ENCODE assay signal across 1 cellular context in the genomic region with DNA sequence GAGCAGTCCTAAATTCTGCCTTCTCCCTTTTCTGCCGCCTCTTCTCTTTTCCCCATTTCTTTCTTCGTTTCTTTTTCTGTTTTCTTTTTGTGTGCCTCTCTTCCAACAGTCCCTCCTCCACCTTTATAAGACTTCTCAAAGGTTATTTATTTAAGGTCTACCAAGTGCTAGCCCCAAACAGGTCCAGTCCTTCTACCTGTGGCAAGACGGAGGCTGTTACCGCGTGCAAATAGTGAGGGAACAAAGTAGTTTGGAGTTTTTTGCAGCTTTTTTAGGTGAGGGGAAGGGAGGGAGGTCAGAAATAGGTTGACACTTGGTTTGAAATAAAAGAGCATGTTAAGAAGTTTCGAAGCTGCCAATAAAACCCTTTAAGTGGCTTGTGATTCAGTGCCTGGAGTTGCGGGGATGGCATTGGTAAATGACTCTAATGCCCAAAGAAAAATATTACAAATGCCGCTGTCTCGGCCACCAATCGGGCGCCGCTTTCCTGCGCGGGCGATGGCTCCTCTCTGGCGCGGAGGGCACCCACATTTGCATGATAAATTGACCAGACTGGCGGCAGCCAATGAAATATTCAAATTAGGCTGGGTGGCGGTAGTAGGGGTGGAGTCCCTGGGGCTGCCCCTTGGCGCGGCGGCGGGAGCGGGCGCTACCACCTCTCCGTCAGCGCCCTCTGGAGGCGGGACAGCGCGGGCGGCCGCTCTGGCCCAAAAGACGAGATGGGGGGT.
TF ChIP-seq lines count a peak whose summit lies in the region.

No MANE protein-coding gene starts in this region.

TF ChIP-seq in GM23338, 12 proteins besides CTCF, POLR2A, EP300 and RAD21 (continued from another document):
- TF ChIP-seq, protein P1, sequence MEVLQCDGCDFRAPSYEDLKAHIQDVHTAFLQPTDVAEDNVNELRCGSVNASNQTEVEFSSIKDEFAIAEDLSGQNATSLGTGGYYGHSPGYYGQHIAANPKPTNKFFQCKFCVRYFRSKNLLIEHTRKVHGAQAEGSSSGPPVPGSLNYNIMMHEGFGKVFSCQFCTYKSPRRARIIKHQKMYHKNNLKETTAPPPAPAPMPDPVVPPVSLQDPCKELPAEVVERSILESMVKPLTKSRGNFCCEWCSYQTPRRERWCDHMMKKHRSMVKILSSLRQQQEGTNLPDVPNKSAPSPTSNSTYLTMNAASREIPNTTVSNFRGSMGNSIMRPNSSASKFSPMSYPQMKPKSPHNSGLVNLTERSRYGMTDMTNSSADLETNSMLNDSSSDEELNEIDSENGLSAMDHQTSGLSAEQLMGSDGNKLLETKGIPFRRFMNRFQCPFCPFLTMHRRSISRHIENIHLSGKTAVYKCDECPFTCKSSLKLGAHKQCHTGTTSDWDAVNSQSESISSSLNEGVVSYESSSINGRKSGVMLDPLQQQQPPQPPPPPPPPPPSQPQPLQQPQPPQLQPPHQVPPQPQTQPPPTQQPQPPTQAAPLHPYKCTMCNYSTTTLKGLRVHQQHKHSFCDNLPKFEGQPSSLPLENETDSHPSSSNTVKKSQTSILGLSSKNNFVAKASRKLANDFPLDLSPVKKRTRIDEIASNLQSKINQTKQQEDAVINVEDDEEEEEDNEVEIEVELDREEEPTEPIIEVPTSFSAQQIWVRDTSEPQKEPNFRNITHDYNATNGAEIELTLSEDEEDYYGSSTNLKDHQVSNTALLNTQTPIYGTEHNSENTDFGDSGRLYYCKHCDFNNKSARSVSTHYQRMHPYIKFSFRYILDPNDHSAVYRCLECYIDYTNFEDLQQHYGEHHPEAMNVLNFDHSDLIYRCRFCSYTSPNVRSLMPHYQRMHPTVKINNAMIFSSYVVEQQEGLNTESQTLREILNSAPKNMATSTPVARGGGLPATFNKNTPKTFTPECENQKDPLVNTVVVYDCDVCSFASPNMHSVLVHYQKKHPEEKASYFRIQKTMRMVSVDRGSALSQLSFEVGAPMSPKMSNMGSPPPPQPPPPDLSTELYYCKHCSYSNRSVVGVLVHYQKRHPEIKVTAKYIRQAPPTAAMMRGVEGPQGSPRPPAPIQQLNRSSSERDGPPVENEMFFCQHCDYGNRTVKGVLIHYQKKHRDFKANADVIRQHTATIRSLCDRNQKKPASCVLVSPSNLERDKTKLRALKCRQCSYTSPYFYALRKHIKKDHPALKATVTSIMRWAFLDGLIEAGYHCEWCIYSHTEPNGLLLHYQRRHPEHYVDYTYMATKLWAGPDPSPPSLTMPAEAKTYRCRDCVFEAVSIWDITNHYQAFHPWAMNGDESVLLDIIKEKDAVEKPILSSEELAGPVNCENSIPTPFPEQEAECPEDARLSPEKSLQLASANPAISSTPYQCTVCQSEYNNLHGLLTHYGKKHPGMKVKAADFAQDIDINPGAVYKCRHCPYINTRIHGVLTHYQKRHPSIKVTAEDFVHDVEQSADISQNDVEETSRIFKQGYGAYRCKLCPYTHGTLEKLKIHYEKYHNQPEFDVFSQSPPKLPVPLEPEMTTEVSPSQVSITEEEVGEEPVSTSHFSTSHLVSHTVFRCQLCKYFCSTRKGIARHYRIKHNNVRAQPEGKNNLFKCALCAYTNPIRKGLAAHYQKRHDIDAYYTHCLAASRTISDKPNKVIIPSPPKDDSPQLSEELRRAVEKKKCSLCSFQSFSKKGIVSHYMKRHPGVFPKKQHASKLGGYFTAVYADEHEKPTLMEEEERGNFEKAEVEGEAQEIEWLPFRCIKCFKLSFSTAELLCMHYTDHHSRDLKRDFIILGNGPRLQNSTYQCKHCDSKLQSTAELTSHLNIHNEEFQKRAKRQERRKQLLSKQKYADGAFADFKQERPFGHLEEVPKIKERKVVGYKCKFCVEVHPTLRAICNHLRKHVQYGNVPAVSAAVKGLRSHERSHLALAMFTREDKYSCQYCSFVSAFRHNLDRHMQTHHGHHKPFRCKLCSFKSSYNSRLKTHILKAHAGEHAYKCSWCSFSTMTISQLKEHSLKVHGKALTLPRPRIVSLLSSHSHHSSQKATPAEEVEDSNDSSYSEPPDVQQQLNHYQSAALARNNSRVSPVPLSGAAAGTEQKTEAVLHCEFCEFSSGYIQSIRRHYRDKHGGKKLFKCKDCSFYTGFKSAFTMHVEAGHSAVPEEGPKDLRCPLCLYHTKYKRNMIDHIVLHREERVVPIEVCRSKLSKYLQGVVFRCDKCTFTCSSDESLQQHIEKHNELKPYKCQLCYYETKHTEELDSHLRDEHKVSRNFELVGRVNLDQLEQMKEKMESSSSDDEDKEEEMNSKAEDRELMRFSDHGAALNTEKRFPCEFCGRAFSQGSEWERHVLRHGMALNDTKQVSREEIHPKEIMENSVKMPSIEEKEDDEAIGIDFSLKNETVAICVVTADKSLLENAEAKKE (CRISPR knock-in tag; IDR thresholded peaks at IDR 0.05): no peak
- TF ChIP-seq EZH2 (IDR thresholded peaks at IDR 0.05; ENCODE audit: low read depth, unreplicated experiment): peak; percentile 58
